Comparison of ENCODE assay signal across 10 cellular contexts in the genomic region with DNA sequence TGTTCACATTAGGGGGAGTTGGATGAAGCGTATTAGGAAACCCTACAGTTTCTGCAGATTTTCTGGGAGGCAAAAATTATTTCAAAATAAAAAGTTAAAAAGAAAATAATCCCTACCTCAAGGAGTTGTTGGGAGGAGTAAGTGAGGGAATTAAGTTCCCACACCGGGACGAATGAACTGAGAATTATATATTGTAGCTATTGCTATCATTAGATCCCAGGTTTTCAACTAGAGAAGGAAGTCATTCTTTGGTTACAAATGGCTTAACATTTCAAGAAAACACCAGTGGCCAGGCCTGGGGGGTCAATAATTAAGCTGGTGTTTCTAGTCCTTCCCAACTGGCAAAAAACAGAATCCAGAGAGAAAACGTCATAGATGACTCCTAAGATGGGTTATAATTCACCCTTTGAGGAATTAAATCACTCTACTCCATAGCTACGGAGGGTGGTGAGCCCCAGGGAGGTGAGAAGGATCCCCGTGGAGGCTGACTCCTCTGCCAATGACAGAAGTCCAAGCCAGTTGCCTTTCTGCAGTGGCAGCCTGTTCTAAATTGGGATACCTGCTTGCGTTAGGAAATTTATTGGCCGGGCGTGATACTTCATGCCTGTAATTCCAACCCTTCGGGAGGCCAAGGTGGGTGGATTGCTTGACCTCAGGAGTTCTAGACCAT. TPM values are rescaled to one million over a fixed set of nuclear protein-coding genes. Genes with fewer than 3 reads are reported as not detected.
DNase-seq lines count a peak whose midpoint lies in the region; ATAC-seq, FAIRE-seq and TF ChIP-seq lines count a peak whose summit lies in the region.
"Had no signal": no experiment of that assay in that cellular context is flagged by ENCODE, and none has a peak within 500 bp of the region (broad histone marks: within the 10 kb centered on the region; RNA-seq: fewer than 3 reads in every experiment).

No MANE protein-coding gene starts in this region.

- peaks cover 19% of the 10 kb centered on the region for H3K4me1 Mint-ChIP-seq in activated T-cell treated with anti-CD3 and anti-CD28 coated beads, Interleukin-2, amount 50 U/mL, for 72 hours (ENCODE audit: low read depth)

- no peak for FAIRE-seq in keratinocyte (lab: Jason Lieb, UNC)

- intact Hi-C loops in ascending aorta (cut with DNase I) (loop anchor here (2.0 kb wide), 2 partner anchors 33 to 51 kb away; partner anchors contain the start of genes DPP9 and TNFAIP8L1), mucosa of descending colon (cut with DNase I, micrococcal nuclease) (no loop called here)

- peak overlapping the region; percentile 66 for H2AFZ ChIP-seq in keratinocyte (ENCODE audit: control insufficient read depth, low read length)

- H3K4me2 ChIP-seq in keratinocyte (ENCODE audit: control insufficient read depth, extremely low read depth, insufficient read depth, low read depth, low read length), result peak overlapping the region; percentile 3

- H3K9me3 Mint-ChIP-seq in activated T-cell treated with anti-CD3 and anti-CD28 coated beads, Interleukin-2, amount 50 U/mL, for 72 hours, result no peaks in the 10 kb centered on the region

- peaks cover 20 to 35% of the 10 kb centered on the region in 2 donors for H3K36me3 ChIP-seq in ascending aorta
- peaks cover 7 to 27% of the 10 kb centered on the region in 2 experiments for H3K36me3 ChIP-seq in keratinocyte (ENCODE audit: control insufficient read depth in 2 of 2, extremely low read depth in 1 of 2, insufficient read depth in 2 of 2, low read length in 2 of 2)
- peaks cover 0 to 29% (median 22%) of the 10 kb centered on the region in 5 donors for H3K36me3 ChIP-seq in subcutaneous abdominal adipose tissue (ENCODE audit: control insufficient read depth in 5 of 5, insufficient read depth in 5 of 5, low read length in 5 of 5)
- H3K36me3 ChIP-seq in mucosa of descending colon (ENCODE audit: low read depth), result no peaks in the 10 kb centered on the region

- no peak overlapping the region for H3K4me3 Mint-ChIP-seq in activated T-cell treated with anti-CD3 and anti-CD28 coated beads, Interleukin-2, amount 50 U/mL, for 72 hours

- peak overlapping the region; percentile 43 for H3K27ac Mint-ChIP-seq in activated T-cell treated with anti-CD3 and anti-CD28 coated beads, Interleukin-2, amount 50 U/mL, for 72 hours

- H4K20me1 ChIP-seq in keratinocyte (ENCODE audit: control insufficient read depth, extremely low read depth, insufficient read depth, low read length), result no peaks in the 10 kb centered on the region

- H3K27me3 ChIP-seq in ascending aorta, result no peaks in the 10 kb centered on the region
- H3K27me3 ChIP-seq in keratinocyte (ENCODE audit: control insufficient read depth, extremely low read depth, insufficient read depth, low read length), result no peaks in the 10 kb centered on the region
- no peaks in the 10 kb centered on the region for H3K27me3 ChIP-seq in subcutaneous abdominal adipose tissue (ENCODE audit: control insufficient read depth in 5 of 5, insufficient read depth in 4 of 5, low read length in 5 of 5)

- H3K9me3 ChIP-seq in ascending aorta (no peaks in the 10 kb centered on the region), keratinocyte (ENCODE audit: control insufficient read depth, low read depth, low read length) (no peaks in the 10 kb centered on the region), subcutaneous abdominal adipose tissue (ENCODE audit: control insufficient read depth in 5 of 5, low read length in 5 of 5) (no peaks in the 10 kb centered on the region), mucosa of descending colon (no peaks in the 10 kb centered on the region)

- H3K9me1 ChIP-seq in keratinocyte (ENCODE audit: control insufficient read depth, extremely low read depth, insufficient read depth, low read length), result no peaks in the 10 kb centered on the region

- peaks cover 0 to 13% of the 10 kb centered on the region in 2 donors for H3K4me1 ChIP-seq in ascending aorta
- H3K4me1 ChIP-seq in keratinocyte (ENCODE audit: control insufficient read depth, extremely low read depth, insufficient read depth, low read length), result peaks cover 16% of the 10 kb centered on the region
- peaks cover 2 to 23% (median 13%) of the 10 kb centered on the region in 5 donors for H3K4me1 ChIP-seq in subcutaneous abdominal adipose tissue (ENCODE audit: control insufficient read depth in 5 of 5, insufficient read depth in 5 of 5, low read length in 5 of 5)
- peaks cover 10% of the 10 kb centered on the region for H3K4me1 ChIP-seq in mucosa of descending colon (ENCODE audit: low read depth)

- H3K27me3 Mint-ChIP-seq in activated T-cell treated with anti-CD3 and anti-CD28 coated beads, Interleukin-2, amount 50 U/mL, for 72 hours (ENCODE audit: low read depth), result no peaks in the 10 kb centered on the region

- dilution Hi-C loops in keratinocyte (cut with MboI; ENCODE audit: extremely low pct_ligation_motif_present, low sequenced_read_pairs), result no loop called here

- no peak for DNase-seq in activated T-cell treated with anti-CD3 and anti-CD28 coated beads, Interleukin-2, amount 50 U/mL, for 72 hours
- DNase-seq in activated T-cell treated with anti-CD3 and anti-CD28 coated beads, Interleukin-2, amount 50 U/mL, for 1 hour, result no peak
- no peak for DNase-seq in ascending aorta (ENCODE audit: low spot score in 2 of 2)
- DNase-seq in keratinocyte (ENCODE audit: low read depth, low spot score), result no peak
- DNase-seq in mucosa of descending colon, result no peak
- DNase-seq in ureter (ENCODE audit: low spot score), result no peak
- DNase-seq: NCI-H1930 had no signal

- TF ChIP-seq CTCF in ascending aorta (IDR thresholded peaks at IDR 0.05), result no peak
- TF ChIP-seq CTCF in keratinocyte (optimal IDR thresholded peaks at IDR 0.05 in 1 of 3, IDR thresholded peaks at IDR 0.05 in 1 of 3, conservative IDR thresholded peaks at IDR 0.05 in 1 of 3; ENCODE audit: extremely low read depth in 1 of 3, insufficient read depth in 2 of 3, low read length in 3 of 3), result no peak
- no peak for TF ChIP-seq CTCF in mucosa of descending colon (IDR thresholded peaks at IDR 0.05)

- H3K9ac ChIP-seq in keratinocyte (ENCODE audit: control insufficient read depth, extremely low read depth, insufficient read depth, low read length) (no peak overlapping the region), subcutaneous abdominal adipose tissue (ENCODE audit: low read length in 5 of 5) (no peak overlapping the region)

- peak overlapping the region; percentile 71 to 83 for H3K27ac ChIP-seq in ascending aorta
- peak overlapping the region; percentile 55 for H3K27ac ChIP-seq in keratinocyte (ENCODE audit: control insufficient read depth, insufficient read depth, low read length)
- peak overlapping the region; percentile 70 for H3K27ac ChIP-seq in subcutaneous abdominal adipose tissue (ENCODE audit: low read depth, low read length)
- H3K27ac ChIP-seq: VCaP had no signal

- peaks cover 2 to 4% of the 10 kb centered on the region in 2 donors for H3K36me3 Mint-ChIP-seq in activated T-cell treated with anti-CD3 and anti-CD28 coated beads, Interleukin-2, amount 50 U/mL, for 72 hours (ENCODE audit: insufficient read depth in 2 of 2)

- ATAC-seq in activated T-cell treated with anti-CD3 and anti-CD28 coated beads, Interleukin-2, amount 50 U/mL, for 72 hours (replicated peaks in 1 of 2), result no peak
- ATAC-seq in mucosa of descending colon (no peak), HG03342 (IDR thresholded peaks at IDR 0.05; ENCODE audit: unreplicated experiment) (no peak)

- H3K4me3 ChIP-seq in ascending aorta, result no peak overlapping the region
- H3K4me3 ChIP-seq in keratinocyte (ENCODE audit: control insufficient read depth in 2 of 3, extremely low read depth in 1 of 3, insufficient read depth in 2 of 3, low read depth in 1 of 3, low read length in 3 of 3), result no peak overlapping the region
- no peak overlapping the region for H3K4me3 ChIP-seq in subcutaneous abdominal adipose tissue (ENCODE audit: low read depth in 1 of 5, low read length in 5 of 5)
- H3K4me3 ChIP-seq in mucosa of descending colon, result no peak overlapping the region

- H3K79me2 ChIP-seq in keratinocyte (ENCODE audit: control insufficient read depth, insufficient read depth, low read length), result peaks cover 27% of the 10 kb centered on the region

RNA-seq across cellular contexts. Expression of gene MYDGF, which starts 1.2 kb away (rescaled TPM):
- 10 to 100 TPM; 51.9 to 78.8 TPM for total RNA-seq in activated T-cell treated with anti-CD3 and anti-CD28 coated beads, Interleukin-2, amount 50 U/mL, for 72 hours
- total RNA-seq in ascending aorta, result 49.0 TPM
- 80.3 to 141 TPM (median 85.9 TPM) in 3 replicates for polyA plus RNA-seq in keratinocyte
- 17.6 TPM for polyA plus RNA-seq in keratinocyte (2011; ENCODE audit: low read depth)
- polyA plus RNA-seq in keratinocyte (2011; cell fraction: cytosol; rRNA removed), result 54.8 and 110 TPM in 2 replicates
- polyA plus RNA-seq in keratinocyte (2011; cell fraction: nucleus; rRNA removed), result 95.6 and 133 TPM in 2 replicates
- 123 and 217 TPM in 2 replicates for polyA plus RNA-seq in keratinocyte (2012; ENCODE audit: low replicate concordance)
- 25.0 to 71.5 TPM (median 35.6 TPM) in 3 replicates for polyA minus RNA-seq in keratinocyte
- 79.0 TPM for polyA minus RNA-seq in keratinocyte (2011; cell fraction: cytosol; rRNA and poly(A)+ RNA removed)
- 40.6 and 42.4 TPM in 2 replicates for polyA minus RNA-seq in keratinocyte (2011; cell fraction: nucleus; rRNA and poly(A)+ RNA removed)
- total RNA-seq in mucosa of descending colon, result 10 to 100 TPM; 50.2 to 85.9 (median 54.8) TPM
- total RNA-seq in ureter, result 58.3 TPM

RNA-seq across cellular contexts. Expression of gene TNFAIP8L1, which starts 32.0 kb away (rescaled TPM):
- 10 to 100 TPM; 22.1 to 25.7 TPM for total RNA-seq in activated T-cell treated with anti-CD3 and anti-CD28 coated beads, Interleukin-2, amount 50 U/mL, for 72 hours
- total RNA-seq in ascending aorta (0.64 TPM), mucosa of descending colon (10 to 100 TPM in 2 of 3 donors, 1 to 10 TPM in 1; 5.1 to 47.6 (median 10.7) TPM), ureter (3.9 TPM)
- polyA plus RNA-seq in keratinocyte, result 2.5 to 5.1 TPM (median 4.7 TPM) in 3 replicates
- 1.1 TPM for polyA plus RNA-seq in keratinocyte (2011; ENCODE audit: low read depth)
- 2.3 and 4.1 TPM in 2 replicates for polyA plus RNA-seq in keratinocyte (2011; cell fraction: cytosol; rRNA removed)
- 2.8 and 3.6 TPM in 2 replicates for polyA plus RNA-seq in keratinocyte (2011; cell fraction: nucleus; rRNA removed)
- 2.0 and 6.5 TPM in 2 replicates for polyA plus RNA-seq in keratinocyte (2012; ENCODE audit: low replicate concordance)
- 2.0 to 5.3 TPM (median 4.2 TPM) in 3 replicates for polyA minus RNA-seq in keratinocyte
- 5.6 TPM for polyA minus RNA-seq in keratinocyte (2011; cell fraction: cytosol; rRNA and poly(A)+ RNA removed)
- 1.4 and 2.1 TPM in 2 replicates for polyA minus RNA-seq in keratinocyte (2011; cell fraction: nucleus; rRNA and poly(A)+ RNA removed)

RNA-seq across cellular contexts. Expression of gene DPP9, which starts 52.3 kb away (rescaled TPM):
- total RNA-seq in activated T-cell treated with anti-CD3 and anti-CD28 coated beads, Interleukin-2, amount 50 U/mL, for 72 hours, result 10 to 100 TPM; 58.8 to 61.0 TPM
- 72.2 TPM for total RNA-seq in ascending aorta
- polyA plus RNA-seq in keratinocyte, result 17.1 to 23.3 TPM (median 19.2 TPM) in 3 replicates
- polyA plus RNA-seq in keratinocyte (2011; ENCODE audit: low read depth), result 32.5 TPM
- polyA plus RNA-seq in keratinocyte (2011; cell fraction: cytosol; rRNA removed), result 14.8 and 34.4 TPM in 2 replicates
- polyA plus RNA-seq in keratinocyte (2011; cell fraction: nucleus; rRNA removed), result 51.5 and 64.6 TPM in 2 replicates
- polyA plus RNA-seq in keratinocyte (2012; ENCODE audit: low replicate concordance), result 24.1 and 106 TPM in 2 replicates
- polyA minus RNA-seq in keratinocyte, result 18.7 to 149 TPM (median 27.5 TPM) in 3 replicates
- polyA minus RNA-seq in keratinocyte (2011; cell fraction: cytosol; rRNA and poly(A)+ RNA removed), result 49.1 TPM
- 63.1 and 89.1 TPM in 2 replicates for polyA minus RNA-seq in keratinocyte (2011; cell fraction: nucleus; rRNA and poly(A)+ RNA removed)
- 10 to 100 TPM; 67.8 to 89.3 (median 74.0) TPM for total RNA-seq in mucosa of descending colon
- total RNA-seq in ureter, result 94.8 TPM
